Comparison of ENCODE assay signal across 14 cellular contexts in genomic region chr12:47193066-47193465, GRCh38.
DNase-seq lines count a peak whose midpoint lies in the region; ATAC-seq and TF ChIP-seq lines count a peak whose summit lies in the region.
"Had no signal": no experiment of that assay in that cellular context is flagged by ENCODE, and none has a peak within 500 bp of the region (broad histone marks: within the 10 kb centered on the region; RNA-seq: fewer than 3 reads in every experiment).

No MANE protein-coding gene starts in this region.

- H3K4me1 Mint-ChIP-seq in CD4-positive, CD25-positive, alpha-beta regulatory T cell = peaks cover 57 to 85% (median 74%) of the 10 kb centered on the region in 4 donors
- peaks cover 51% of the 10 kb centered on the region for H3K4me1 Mint-ChIP-seq in WTC11

- WGBS in transverse colon (ENCODE audit: low coverage in 1 of 2), 2 donors = 69 to 73% methylated on average over 3 of the region's 3 CpGs
- 95 to 96% methylated on average over 3 of the region's 3 CpGs for WGBS in GM23248 (ENCODE audit: low coverage in 1 of 2, low lambda C conversion rate in 2 of 2, missing lambda C conversion rate in 2 of 2), 2 experiments

- H3K4me3 Mint-ChIP-seq in CD4-positive, CD25-positive, alpha-beta regulatory T cell = peak overlapping the region; percentile 48 to 91 (median 78)
- H3K4me3 Mint-ChIP-seq in WTC11 = no peak overlapping the region

- no peaks in the 10 kb centered on the region for H3K9me3 Mint-ChIP-seq in CD4-positive, CD25-positive, alpha-beta regulatory T cell
- H3K9me3 Mint-ChIP-seq in WTC11 = no peaks in the 10 kb centered on the region

- H3K79me2 ChIP-seq in DOHH2 (ENCODE audit: control insufficient read depth, low read length) (no peaks in the 10 kb centered on the region), GM23248 (ENCODE audit: insufficient read depth) (no peaks in the 10 kb centered on the region)

- ATAC-seq in CD4-positive, CD25-positive, alpha-beta regulatory T cell (ENCODE audit: low read depth in 2 of 2) = no peak
- ATAC-seq in WTC11 (no peak), HG03159 (IDR thresholded peaks at IDR 0.05; ENCODE audit: unreplicated experiment) (no peak)
- ATAC-seq: Panc1 had no signal

- H4K20me1 ChIP-seq in DOHH2 (ENCODE audit: control insufficient read depth, insufficient read depth, low read depth, low read length) (no peaks in the 10 kb centered on the region), GM23248 (ENCODE audit: insufficient read depth) (no peaks in the 10 kb centered on the region)

- H2AFZ ChIP-seq in GM23248 = no peak overlapping the region

- H3K9me2 ChIP-seq in DOHH2 (replicated peaks; ENCODE audit: control insufficient read depth, low read length) = no peaks in the 10 kb centered on the region
- no peaks in the 10 kb centered on the region for H3K9me2 ChIP-seq in GM23248 (ENCODE audit: insufficient read depth)

- H3K9ac ChIP-seq in iPS-18a (ENCODE audit: low read length) (no peak overlapping the region), GM23248 (no peak overlapping the region)

- POLR2A ChIA-PET in WTC11 (lab: Charles Lee) = no interaction called here

- H3K9me3 ChIP-seq in CD4-positive, CD25-positive, alpha-beta regulatory T cell (ENCODE audit: control insufficient read depth in 2 of 2, low read length in 2 of 2) = no peaks in the 10 kb centered on the region
- H3K9me3 ChIP-seq in DOHH2 (ENCODE audit: control insufficient read depth, insufficient read depth, low read length) = no peaks in the 10 kb centered on the region
- H3K9me3 ChIP-seq in iPS-18a (ENCODE audit: control insufficient read depth, low read depth, low read length) = no peaks in the 10 kb centered on the region
- H3K9me3 ChIP-seq in transverse colon = no peaks in the 10 kb centered on the region
- H3K9me3 ChIP-seq in GM23248 (ENCODE audit: low read depth) = no peaks in the 10 kb centered on the region
- H3K9me3 ChIP-seq: BE2C, thoracic aorta had no signal

- H3K27me3 ChIP-seq in CD4-positive, CD25-positive, alpha-beta regulatory T cell (ENCODE audit: control insufficient read depth, insufficient read depth, low read length) = no peaks in the 10 kb centered on the region
- H3K27me3 ChIP-seq in DOHH2 (ENCODE audit: control insufficient read depth, low read length) = no peaks in the 10 kb centered on the region
- no peaks in the 10 kb centered on the region for H3K27me3 ChIP-seq in iPS-18a (ENCODE audit: control insufficient read depth, insufficient read depth, low read length)
- no peaks in the 10 kb centered on the region for H3K27me3 ChIP-seq in transverse colon
- no peaks in the 10 kb centered on the region for H3K27me3 ChIP-seq in GM23248 (replicated peaks; ENCODE audit: insufficient read depth)
- H3K27me3 ChIP-seq: BE2C had no signal

- intact Hi-C loops in transverse colon (cut with DNase I; ENCODE audit: low total_unique reads) = no loop called here

- DNase-seq in CD4-positive, CD25-positive, alpha-beta regulatory T cell = peak in 1 of 3 donors; percentile 63
- DNase-seq in WTC11 (ENCODE audit: low spot score) (no peak), transverse colon (no peak), GM23248 (no peak), NCI-H2081 treated with DMSO at 0.1 percent for 48 hours (lab: John Stamatoyannopoulos, UW) (no peak)
- DNase-seq: BE2C had no signal

- peaks cover 9% of the 10 kb centered on the region for H3K36me3 ChIP-seq in CD4-positive, CD25-positive, alpha-beta regulatory T cell (ENCODE audit: control insufficient read depth, insufficient read depth, low read length)
- H3K36me3 ChIP-seq in DOHH2 (ENCODE audit: control insufficient read depth, low read length) (no peaks in the 10 kb centered on the region), iPS-18a (ENCODE audit: control insufficient read depth, low read depth, low read length) (no peaks in the 10 kb centered on the region), transverse colon (no peaks in the 10 kb centered on the region), GM23248 (ENCODE audit: low read depth) (no peaks in the 10 kb centered on the region)
- H3K36me3 ChIP-seq: BE2C, thoracic aorta had no signal

- peak overlapping the region; percentile 81 to 87 (median 86) for H3K27ac Mint-ChIP-seq in CD4-positive, CD25-positive, alpha-beta regulatory T cell
- peak overlapping the region; percentile 33; the same call in 1 of the 2 replicates for H3K27ac Mint-ChIP-seq in WTC11

- H3K36me3 Mint-ChIP-seq in CD4-positive, CD25-positive, alpha-beta regulatory T cell = peaks cover 15% of the 10 kb centered on the region
- no peaks in the 10 kb centered on the region for H3K36me3 Mint-ChIP-seq in WTC11

- no peaks in the 10 kb centered on the region for H3F3A ChIP-seq in DOHH2 (ENCODE audit: control insufficient read depth, insufficient read depth)
- H3F3A ChIP-seq in GM23248 (ENCODE audit: insufficient read depth) = peaks cover 22% of the 10 kb centered on the region

- CTCF ChIA-PET in WTC11 (lab: Charles Lee) = interaction anchor here (0.8 to 1.7 kb wide), 9 partner anchors 7 to 168 kb away, joined by 3 to 13 read pairs (median 4); partner anchors contain the start of genes AMIGO2 and PCED1B

- H3K4me3 ChIP-seq in CD4-positive, CD25-positive, alpha-beta regulatory T cell (ENCODE audit: low read depth, low read length) = peak overlapping the region; percentile 70
- H3K4me3 ChIP-seq in DOHH2 (ENCODE audit: low read length) (no peak overlapping the region), iPS-18a (ENCODE audit: low read length) (no peak overlapping the region), transverse colon (no peak overlapping the region), GM23248 (no peak overlapping the region)
- H3K4me3 ChIP-seq: coronary artery, SK-N-MC, thoracic aorta had no signal

- TF ChIP-seq CTCF in DOHH2 (IDR thresholded peaks at IDR 0.05; ENCODE audit: low read depth, low read length, poor library complexity, severe bottlenecking) (no peak), WTC11 (IDR thresholded peaks at IDR 0.05) (no peak), transverse colon (IDR thresholded peaks at IDR 0.05) (no peak)

- H3K27me3 Mint-ChIP-seq in CD4-positive, CD25-positive, alpha-beta regulatory T cell = no peaks in the 10 kb centered on the region
- H3K27me3 Mint-ChIP-seq in WTC11 (ENCODE audit: low read depth) = no peaks in the 10 kb centered on the region

- in situ Hi-C loops in transverse colon (cut with MboI; ENCODE audit: low pct_ligation_motif_present in 1 of 4, low pct_unique_long_range_greater_than_20kb in 1 of 4, low sequenced_read_pairs in 3 of 4) (no loop called here), GM23248 (cut with MboI) (no loop called here)

- peaks cover 53% of the 10 kb centered on the region for H3K4me1 ChIP-seq in CD4-positive, CD25-positive, alpha-beta regulatory T cell (ENCODE audit: control insufficient read depth, insufficient read depth, low read length, poor library complexity, severe bottlenecking)
- peaks cover 42% of the 10 kb centered on the region for H3K4me1 ChIP-seq in DOHH2 (ENCODE audit: control insufficient read depth, low read length)
- peaks cover 32% of the 10 kb centered on the region for H3K4me1 ChIP-seq in iPS-18a (ENCODE audit: control insufficient read depth, low read depth, low read length)
- peaks cover 0 to 24% (median 5%) of the 10 kb centered on the region in 4 donors for H3K4me1 ChIP-seq in transverse colon
- H3K4me1 ChIP-seq in GM23248 (ENCODE audit: insufficient read depth) = peaks cover 16% of the 10 kb centered on the region
- H3K4me1 ChIP-seq: BE2C had no signal

- peak overlapping the region; percentile 3; the same call in 1 of the 2 replicates for H3K4me2 ChIP-seq in DOHH2 (ENCODE audit: low read length)
- H3K4me2 ChIP-seq in GM23248 (ENCODE audit: unreplicated experiment) = no peak overlapping the region

- no peak for TF ChIP-seq EP300 in transverse colon (IDR thresholded peaks at IDR 0.05; ENCODE audit: low read depth)

- TF ChIP-seq POLR2A in transverse colon (IDR thresholded peaks at IDR 0.05) = no peak

- H3K27ac ChIP-seq in CD4-positive, CD25-positive, alpha-beta regulatory T cell (ENCODE audit: insufficient read depth, low read length, poor library complexity, severe bottlenecking) = peak overlapping the region; percentile 66
- no peak overlapping the region for H3K27ac ChIP-seq in DOHH2 (ENCODE audit: low read depth, low read length)
- peak overlapping the region; percentile 73 for H3K27ac ChIP-seq in iPS-18a (ENCODE audit: low read length)
- no peak overlapping the region for H3K27ac ChIP-seq in transverse colon
- no peak overlapping the region for H3K27ac ChIP-seq in GM23248
- H3K27ac ChIP-seq: coronary artery, epithelial cell of prostate, SK-N-MC, thoracic aorta had no signal

TF ChIP-seq in WTC11, 78 proteins besides CTCF, POLR2A, EP300 and RAD21 (continues in another document):
- no peak for TF ChIP-seq CREB1 (CRISPR knock-in tag; IDR thresholded peaks at IDR 0.05)
- no peak for TF ChIP-seq FOXP4 (CRISPR knock-in tag; IDR thresholded peaks at IDR 0.05)

Comparison
In these comparisons a context has a peak if more than half of its experiments do, and no peak if none do; other contexts are left out.
1. H3K27ac ChIP-seq: peak in CD4-positive, CD25-positive, alpha-beta regulatory T cell (single experiment) and iPS-18a (single experiment); none in DOHH2 (single experiment), transverse colon (0 of 4) and GM23248 (single experiment).